Comparison of ENCODE assay signal across 8 cellular contexts in genomic region chr3:8769088-8769822, GRCh38. TPM values are rescaled to one million over a fixed set of nuclear protein-coding genes. Genes with fewer than 3 reads are reported as not detected.
DNase-seq lines count a peak whose midpoint lies in the region; ATAC-seq and TF ChIP-seq lines count a peak whose summit lies in the region.

TSS of gene OXTR (minus strand) at chr3:8769613. CDS start at chr3:8768187, 1,426 bp downstream.

- H3K36me3 Mint-ChIP-seq in osteocyte (ENCODE audit: unreplicated experiment) = peaks cover 5% of the 10 kb centered on the region

- TF ChIP-seq POLR2A in upper lobe of left lung (IDR thresholded peaks at IDR 0.05) = no peak

- H3K4me1 Mint-ChIP-seq in osteocyte (ENCODE audit: unreplicated experiment) = peaks cover 43% of the 10 kb centered on the region

- H3K27me3 ChIP-seq in upper lobe of left lung = peaks cover 0 to 29% (median 20%) of the 10 kb centered on the region in 4 donors

- H3K4me3 Mint-ChIP-seq in osteocyte (ENCODE audit: unreplicated experiment) = peak within 1 kb of the TSS; percentile 83

- no peaks in the 10 kb centered on the region for H3K9me3 Mint-ChIP-seq in osteocyte (ENCODE audit: unreplicated experiment)

- no peaks in the 10 kb centered on the region for H3K36me3 ChIP-seq in upper lobe of left lung

- no peak within 1 kb of the TSS for H3K27ac ChIP-seq in upper lobe of left lung

- no peaks in the 10 kb centered on the region for H3K9me3 ChIP-seq in upper lobe of left lung

- DNase-seq in Caki2 (ENCODE audit: low read depth) (peak; percentile 61), OCI-M1 (lab: John Stamatoyannopoulos, UW) (peak; percentile 64), globus pallidus (ENCODE audit: low spot score) (peak; percentile 68), osteocyte (ENCODE audit: extremely low spot score, unreplicated experiment) (peak; percentile 95), upper lobe of left lung (peak in 1 of 2 donors; percentile 94)
- DNase-seq in activated effector memory CD4-positive, alpha-beta T cell treated with anti-CD3 and anti-CD28 coated beads, Interleukin-2, amount 50 U/mL, for 16 hours = peak; percentile 84

- peak; percentile 70 for ATAC-seq in GM19351 (IDR thresholded peaks at IDR 0.05; ENCODE audit: unreplicated experiment)
- ATAC-seq in HG03442 (IDR thresholded peaks at IDR 0.05; ENCODE audit: unreplicated experiment) = peak; percentile 70
- ATAC-seq in upper lobe of left lung (ENCODE audit: low FRiP score in 2 of 2) = peak; percentile 92 to 96

- TF ChIP-seq CTCF in osteocyte (IDR thresholded peaks at IDR 0.05) (peak; percentile 100), upper lobe of left lung (IDR thresholded peaks at IDR 0.05) (peak; percentile 93 to 98 (median 96))

- H3K4me1 ChIP-seq in upper lobe of left lung = peaks cover 19 to 30% (median 24%) of the 10 kb centered on the region in 4 donors

- WGBS in upper lobe of left lung, 2 donors = 7 to 23% methylated on average over 12 to 51 of the region's 53 CpGs

- peak within 1 kb of the TSS; percentile 72 for H3K27ac Mint-ChIP-seq in osteocyte (ENCODE audit: unreplicated experiment)

- H3K4me3 ChIP-seq in upper lobe of left lung = peak within 1 kb of the TSS in 3 of 4 donors; percentile 16 to 40 (median 31)

- in situ Hi-C loops in Caki2 (cut with HindIII; ENCODE audit: low pct_unique_long_range_greater_than_20kb, low sequenced_read_pairs) = no loop called here

- no peak for TF ChIP-seq EP300 in upper lobe of left lung (IDR thresholded peaks at IDR 0.05)

- no peaks in the 10 kb centered on the region for H3K27me3 Mint-ChIP-seq in osteocyte (ENCODE audit: unreplicated experiment)

RNA-seq across cellular contexts. Expression of gene OXTR, which starts in this region (rescaled TPM):
- total RNA-seq in Caki2 (2014; rRNA removed; shearing (Covaris generic); ENCODE audit: low replicate concordance) = 0.61 and 1.6 TPM in 2 replicates
- total RNA-seq in osteocyte = 23.8 and 24.0 TPM in 2 replicates
- 10 to 100 TPM in 1 of 6 donors, under 1 TPM in 3, not detected in 2; 0.15 to 11.5 (median 0.45) TPM for total RNA-seq in upper lobe of left lung
